2 cellular contexts compared by ENCODE assay signal in the genomic region with DNA sequence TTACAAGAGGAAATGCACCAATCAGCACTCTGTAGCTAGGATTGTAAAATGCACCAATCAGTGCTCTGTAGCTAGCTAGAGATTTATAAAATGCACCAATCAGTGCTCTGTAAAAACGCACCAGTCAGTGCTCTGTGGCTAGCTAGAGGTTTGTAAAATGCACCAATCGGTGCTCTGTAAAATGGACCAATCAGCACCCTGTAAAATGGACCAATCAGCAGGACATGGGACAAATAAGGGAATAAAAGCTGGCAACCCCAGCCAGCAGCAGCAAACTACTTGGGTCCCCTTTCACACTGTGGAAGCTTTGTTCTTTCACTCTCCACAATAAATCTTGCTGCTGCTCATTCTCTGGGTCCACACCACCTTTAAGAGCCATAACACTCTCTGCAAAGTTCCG.
TF ChIP-seq lines count a peak whose summit lies in the region.

No MANE protein-coding gene starts in this region.

TF ChIP-seq in WTC11, 78 proteins besides CTCF, POLR2A, EP300 and RAD21:
- peak; percentile 46 for TF ChIP-seq NFYB (CRISPR knock-in tag; conservative IDR thresholded peaks at IDR 0.05; ENCODE audit: low read depth)

TF ChIP-seq in K562, 482 proteins besides CTCF, POLR2A, EP300 and RAD21:
- TF ChIP-seq ASH1L (IDR thresholded peaks at IDR 0.05; ENCODE audit: borderline replicate concordance, low read depth, partially characterized antibody) (peak; percentile 24), SRF (CRISPR knock-in tag; IDR thresholded peaks at IDR 0.05) (peak in 1 of 2 experiments; percentile 59; a peak in 1 of 4 replicates), FOS (IDR thresholded peaks at IDR 0.05; ENCODE audit: extremely low read depth, insufficient read length) (peak; percentile 36), NFYB (IDR thresholded peaks at IDR 0.05; ENCODE audit: extremely low read depth, insufficient read length) (peak; percentile 41)
